ENCODE assay signal across 20 cellular contexts in the genomic region with DNA sequence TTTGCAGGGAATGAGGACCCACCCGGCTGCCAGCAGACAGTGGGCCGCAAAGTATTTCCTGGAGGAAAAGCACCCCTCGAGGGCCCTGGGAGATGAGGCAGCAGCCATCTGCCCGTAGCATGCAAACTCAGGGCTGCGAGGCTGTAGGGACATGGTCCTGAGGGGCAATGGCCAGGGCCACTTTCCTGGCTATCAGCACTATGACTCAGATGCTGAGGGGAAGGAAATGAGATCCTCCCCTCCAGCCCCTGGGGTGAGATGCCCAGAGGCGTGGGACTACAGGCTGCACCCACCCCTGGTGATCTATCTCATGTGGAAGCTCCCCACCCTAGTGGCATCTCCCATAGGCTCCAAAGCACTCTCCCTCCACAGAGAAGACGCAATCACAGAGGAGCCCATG.
DNase-seq lines count a peak whose midpoint lies in the region; ATAC-seq and TF ChIP-seq lines count a peak whose summit lies in the region.
"Had no signal": no experiment of that assay in that cellular context is flagged by ENCODE, and none has a peak within 500 bp of the region (broad histone marks: within the 10 kb centered on the region; RNA-seq: fewer than 3 reads in every experiment).

No MANE protein-coding gene starts in this region.

- H4K20me1 ChIP-seq in GM23248 (ENCODE audit: insufficient read depth), result no peaks in the 10 kb centered on the region
- no peaks in the 10 kb centered on the region for H4K20me1 ChIP-seq in osteoblast (ENCODE audit: insufficient read depth, low read length)
- H4K20me1 ChIP-seq in smooth muscle cell (ENCODE audit: low read depth), result no peaks in the 10 kb centered on the region

- H3K27me3 ChIP-seq in GM23248 (replicated peaks; ENCODE audit: insufficient read depth) (no peaks in the 10 kb centered on the region), osteoblast (ENCODE audit: insufficient read depth, low read length) (no peaks in the 10 kb centered on the region), smooth muscle cell (ENCODE audit: low read depth) (no peaks in the 10 kb centered on the region)
- H3K27me3 ChIP-seq: BLaER1 treated with 17β-estradiol and CSF1 and Interleukin-3, amounts not matched to agents 10 nM and 100 nM; SJCRH30 had no signal

- H3K36me3 ChIP-seq in GM23248 (ENCODE audit: low read depth) (peaks cover 55% of the 10 kb centered on the region), osteoblast (ENCODE audit: insufficient read depth, low read length) (peaks cover 71% of the 10 kb centered on the region), smooth muscle cell (ENCODE audit: low read depth) (no peaks in the 10 kb centered on the region)

- H2AFZ ChIP-seq in GM23248 (no peak overlapping the region), osteoblast (ENCODE audit: low read length) (no peak overlapping the region), smooth muscle cell (ENCODE audit: low read depth) (no peak overlapping the region)
- H2AFZ ChIP-seq: GM23338 had no signal

- H3K9me3 ChIP-seq in GM23248 (ENCODE audit: low read depth) (no peaks in the 10 kb centered on the region), osteoblast (ENCODE audit: low read depth, low read length) (no peaks in the 10 kb centered on the region), smooth muscle cell (replicated peaks; ENCODE audit: low read depth) (no peaks in the 10 kb centered on the region)
- H3K9me3 ChIP-seq: BLaER1 treated with 17β-estradiol and CSF1 and Interleukin-3, amounts not matched to agents 10 nM and 100 nM; SJCRH30 had no signal

- H3K9me2 ChIP-seq in GM23248 (ENCODE audit: insufficient read depth), result no peaks in the 10 kb centered on the region

- H3F3A ChIP-seq in GM23248 (ENCODE audit: insufficient read depth), result peaks cover 40% of the 10 kb centered on the region
- H3F3A ChIP-seq in smooth muscle cell (ENCODE audit: low read depth), result no peaks in the 10 kb centered on the region

- peaks cover 53% of the 10 kb centered on the region for H3K4me1 ChIP-seq in GM23248 (ENCODE audit: insufficient read depth)
- peaks cover 22% of the 10 kb centered on the region for H3K4me1 ChIP-seq in osteoblast (ENCODE audit: insufficient read depth, low read length)
- H3K4me1 ChIP-seq in smooth muscle cell (ENCODE audit: low read depth), result no peaks in the 10 kb centered on the region

- WGBS in GM23248 (ENCODE audit: low coverage in 1 of 2, low lambda C conversion rate in 2 of 2, missing lambda C conversion rate in 2 of 2), 2 experiments, result 82 to 86% methylated on average over 7 of the region's 7 CpGs
- WGBS in smooth muscle cell (ENCODE audit: low lambda C conversion rate), result 73% methylated on average over 7 of the region's 7 CpGs

- no peak overlapping the region for H3K4me2 ChIP-seq in GM23248 (ENCODE audit: unreplicated experiment)
- H3K4me2 ChIP-seq in osteoblast (ENCODE audit: insufficient read depth, low read length), result no peak overlapping the region
- H3K4me2 ChIP-seq in smooth muscle cell, result no peak overlapping the region
- H3K4me2 ChIP-seq: BLaER1 treated with 17β-estradiol and CSF1 and Interleukin-3, amounts not matched to agents 10 nM and 100 nM; GM23338 had no signal

- H3K4me3 ChIP-seq in GM23248 (no peak overlapping the region), osteoblast (ENCODE audit: insufficient read depth, low read length) (no peak overlapping the region), smooth muscle cell (no peak overlapping the region)
- H3K4me3 ChIP-seq: BLaER1 treated with 17β-estradiol and CSF1 and Interleukin-3, amounts not matched to agents 10 nM and 100 nM; GM23338; SJCRH30 had no signal

- peaks cover 70% of the 10 kb centered on the region for H3K79me2 ChIP-seq in GM23248 (ENCODE audit: insufficient read depth)
- H3K79me2 ChIP-seq in osteoblast (ENCODE audit: insufficient read depth, low read length), result peaks cover 22% of the 10 kb centered on the region
- no peaks in the 10 kb centered on the region for H3K79me2 ChIP-seq in smooth muscle cell (ENCODE audit: low read depth)

- ATAC-seq in GM21423 (IDR thresholded peaks at IDR 0.05; ENCODE audit: unreplicated experiment) (no peak), GM21737 (IDR thresholded peaks at IDR 0.05; ENCODE audit: unreplicated experiment) (no peak)
- ATAC-seq: GM23338, HCT116 had no signal

- in situ Hi-C loops in GM23248 (cut with MboI), result loop anchor here (10.0 kb wide), 2 partner anchors 189 to 599 kb away; no protein-coding TSS in a partner anchor

- peak overlapping the region; percentile 88 for H3K27ac ChIP-seq in GM23248
- peak overlapping the region; percentile 47 for H3K27ac ChIP-seq in osteoblast (ENCODE audit: low read depth, low read length)
- no peak overlapping the region for H3K27ac ChIP-seq in smooth muscle cell (ENCODE audit: low read depth)
- H3K27ac ChIP-seq: BLaER1 treated with 17β-estradiol and CSF1 and Interleukin-3, amounts not matched to agents 10 nM and 100 nM; SJCRH30 had no signal

- peak overlapping the region; percentile 40; the same call in 1 of the 2 replicates for H3K9ac ChIP-seq in GM23248
- no peak overlapping the region for H3K9ac ChIP-seq in smooth muscle cell (ENCODE audit: low read depth)

- DNase-seq in EH (ENCODE audit: low read depth) (peak; percentile 70), GM23248 (peak; percentile 38), dermis blood vessel endothelial cell (peak; percentile 25), osteoblast (ENCODE audit: insufficient read length, low spot score, missing footprints) (no peak), smooth muscle cell (lab: John Stamatoyannopoulos, UW; ENCODE audit: unreplicated experiment) (no peak), RPMI8226 (no peak)
- DNase-seq: CD4-positive, alpha-beta memory T cell; DMS153; MV-4-11; NCI-H1105 treated with DMSO at 0.1 percent for 48 hours; NCI-H2029 treated with DMSO at 0.1 percent for 48 hours; NCI-H226; NCI-H510A treated with DMSO at 0.1 percent for 48 hours; NCI-H748 treated with DMSO at 0.1 percent for 48 hours; SJCRH30 had no signal

- TF ChIP-seq CTCF in osteoblast (IDR thresholded peaks at IDR 0.05; ENCODE audit: extremely low read depth, low read depth, low read length), result no peak
- no peak for TF ChIP-seq CTCF in smooth muscle cell (IDR thresholded peaks at IDR 0.05; ENCODE audit: borderline replicate concordance, insufficient read depth, poor library complexity, severe bottlenecking)

Comparison
In these comparisons a context has a peak if more than half of its experiments do, and no peak if none do; other contexts are left out.
1. DNase-seq: peak in EH (single experiment), GM23248 (single experiment) and dermis blood vessel endothelial cell (single experiment); none in osteoblast (single experiment), smooth muscle cell (single experiment) and RPMI8226 (single experiment).